In the genomic region with DNA sequence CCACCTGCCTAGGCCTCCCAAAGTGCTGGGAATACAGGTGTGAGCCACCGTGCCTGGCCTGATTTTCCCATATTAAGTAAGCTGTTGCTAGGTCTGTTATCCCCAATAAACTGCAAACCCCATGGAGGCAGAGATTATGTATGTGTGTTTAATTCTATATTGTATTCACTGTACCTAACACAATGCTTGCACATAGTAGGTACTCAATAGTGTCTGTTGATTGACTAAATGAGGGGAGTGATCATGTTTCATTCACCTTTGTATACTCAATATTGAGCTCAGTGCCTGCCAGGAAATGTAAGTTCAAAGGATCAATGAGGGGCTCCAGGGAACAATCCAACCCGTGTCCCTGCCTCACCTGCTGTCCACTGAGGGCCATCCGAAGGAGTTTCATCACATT, we compare ENCODE assay signal across 30 cellular contexts.
"Had no signal": no experiment of that assay in that cellular context is flagged by ENCODE, and none has a peak within 500 bp of the region (broad histone marks: within the 10 kb centered on the region; RNA-seq: fewer than 3 reads in every experiment).

No MANE protein-coding gene starts in this region.

- H3K27me3 ChIP-seq: neural progenitor cell, ovary, spleen, stomach, thyroid gland, tibial nerve, upper lobe of left lung, vagina had no signal

- H3K4me1 ChIP-seq: neural progenitor cell, parathyroid adenoma, psoas muscle, stomach, thyroid gland, upper lobe of left lung, vagina had no signal

- H3K27ac Mint-ChIP-seq: naive thymus-derived CD8-positive, alpha-beta T cell; stimulated activated naive B cell treated with anti-CD40 and anti-IgM and Interleukin-4, amounts not matched to agents 10 μg/mL and 1 μg/mL and 100 μg/mL, for 72 hours; stimulated activated naive CD8-positive, alpha-beta T cell treated with anti-CD3 and anti-CD28 coated beads, Interleukin-15, Interleukin-2, amounts not matched to agents 100 ng/mL and 50 ng/mL, for 24 hours had no signal

- H3K4me2 ChIP-seq: neural progenitor cell, smooth muscle cell had no signal

- H3K79me2 ChIP-seq: parathyroid adenoma had no signal

- H3K27me3 Mint-ChIP-seq: naive thymus-derived CD8-positive, alpha-beta T cell; natural killer cell treated with Interleukin-12 subunit alpha and Interleukin-12 subunit beta and Interleukin-15 and Interleukin-18, amount 100 ng/mL, for 72 hours; progenitor cell of endocrine pancreas; stimulated activated naive B cell treated with anti-CD40 and anti-IgM and Interleukin-4, amounts not matched to agents 10 μg/mL and 1 μg/mL and 100 μg/mL, for 72 hours; stimulated activated naive CD8-positive, alpha-beta T cell treated with anti-CD3 and anti-CD28 coated beads, Interleukin-15, Interleukin-2, amounts not matched to agents 100 ng/mL and 50 ng/mL, for 24 hours had no signal

- H3K4me3 Mint-ChIP-seq: naive thymus-derived CD8-positive, alpha-beta T cell; natural killer cell treated with Interleukin-12 subunit alpha and Interleukin-12 subunit beta and Interleukin-15 and Interleukin-18, amount 100 ng/mL, for 72 hours; neural progenitor cell; stimulated activated effector memory CD8-positive, alpha-beta T cell treated with anti-CD3 and anti-CD28 coated beads, Interleukin-12 subunit alpha, Interleukin-12 subunit beta, amount 100 ng/mL, for 72 hours; stimulated activated naive B cell treated with anti-CD40 and anti-IgM and Interleukin-4, amounts not matched to agents 10 μg/mL and 1 μg/mL and 100 μg/mL, for 72 hours; stimulated activated naive CD8-positive, alpha-beta T cell treated with anti-CD3 and anti-CD28 coated beads, Interleukin-15, Interleukin-2, amounts not matched to agents 100 ng/mL and 50 ng/mL, for 24 hours had no signal

- H3K36me3 ChIP-seq: neural progenitor cell, ovary had no signal

- H3K9me3 Mint-ChIP-seq: naive thymus-derived CD8-positive, alpha-beta T cell; natural killer cell treated with Interleukin-12 subunit alpha and Interleukin-12 subunit beta and Interleukin-15 and Interleukin-18, amount 100 ng/mL, for 72 hours; neural progenitor cell; stimulated activated effector memory CD8-positive, alpha-beta T cell treated with anti-CD3 and anti-CD28 coated beads, Interleukin-12 subunit alpha, Interleukin-12 subunit beta, amount 100 ng/mL, for 72 hours; stimulated activated naive B cell treated with anti-CD40 and anti-IgM and Interleukin-4, amounts not matched to agents 10 μg/mL and 1 μg/mL and 100 μg/mL, for 72 hours; stimulated activated naive CD8-positive, alpha-beta T cell treated with anti-CD3 and anti-CD28 coated beads, Interleukin-15, Interleukin-2, amounts not matched to agents 100 ng/mL and 50 ng/mL, for 24 hours had no signal

- H2AFZ ChIP-seq: neural progenitor cell, parathyroid adenoma had no signal

- H3K9ac ChIP-seq: neural progenitor cell, parathyroid adenoma had no signal

- H3K4me3 ChIP-seq: neural progenitor cell, ovary, psoas muscle, skin epidermis, smooth muscle cell, spleen, stomach, thoracic aorta, thyroid gland, tibial nerve, upper lobe of left lung, vagina had no signal

- DNase-seq: naive thymus-derived CD8-positive, alpha-beta T cell; occipital lobe; ovary; posterior cingulate gyrus; psoas muscle; right cardiac atrium; spleen; stimulated activated CD4-positive, alpha-beta T cell treated with anti-CD3 and anti-CD28 coated beads, Interleukin-12 subunit alpha, Interleukin-12 subunit beta, amount 100 ng/mL, for 4 hours; stimulated activated CD4-positive, alpha-beta T cell treated with anti-CD3 and anti-CD28 coated beads, Interleukin-1b, Interleukin-23, amount 100 ng/mL, for 48 hours; stimulated activated CD4-positive, alpha-beta T cell treated with anti-CD3 and anti-CD28 coated beads, Interleukin-2, amount 100 ng/mL, for 48 hours; stimulated activated CD4-positive, alpha-beta T cell treated with anti-CD3 and anti-CD28 coated beads, Interleukin-4, amount 100 ng/mL, for 24 hours; stimulated activated naive B cell treated with anti-CD40 and anti-IgM and Interleukin-4, amounts not matched to agents 10 μg/mL and 1 μg/mL and 100 μg/mL, for 72 hours; stimulated activated naive CD4-positive, alpha-beta T cell treated with Interleukin-2 at 50 U/mL for 16 hours; stomach; thyroid gland; trophoblast cell; upper lobe of left lung had no signal

- H3K4me1 Mint-ChIP-seq: neural progenitor cell; stimulated activated effector memory CD8-positive, alpha-beta T cell treated with anti-CD3 and anti-CD28 coated beads, Interleukin-12 subunit alpha, Interleukin-12 subunit beta, amount 100 ng/mL, for 72 hours had no signal

- FAIRE-seq: urothelium cell line had no signal

- ATAC-seq: naive thymus-derived CD8-positive, alpha-beta T cell; natural killer cell treated with Interleukin-12 subunit alpha and Interleukin-12 subunit beta and Interleukin-15 and Interleukin-18, amount 100 ng/mL, for 72 hours; psoas muscle; right cardiac atrium; sciatic nerve; stimulated activated effector memory CD8-positive, alpha-beta T cell treated with anti-CD3 and anti-CD28 coated beads, Interleukin-12 subunit alpha, Interleukin-12 subunit beta, amount 100 ng/mL, for 72 hours; stimulated activated naive B cell treated with anti-CD40 and anti-IgM and Interleukin-4, amounts not matched to agents 10 μg/mL and 1 μg/mL and 100 μg/mL, for 72 hours had no signal

- H3K9me3 ChIP-seq: ovary, psoas muscle, spleen, stomach, thoracic aorta, thyroid gland, tibial nerve, upper lobe of left lung, vagina had no signal

- H3K27ac ChIP-seq: neural progenitor cell, ovary, parathyroid adenoma, psoas muscle, skin epidermis, stomach, thoracic aorta, thyroid gland, tibial nerve, vagina had no signal
